Comparison of ENCODE assay signal across 8 cellular contexts in the genomic region with DNA sequence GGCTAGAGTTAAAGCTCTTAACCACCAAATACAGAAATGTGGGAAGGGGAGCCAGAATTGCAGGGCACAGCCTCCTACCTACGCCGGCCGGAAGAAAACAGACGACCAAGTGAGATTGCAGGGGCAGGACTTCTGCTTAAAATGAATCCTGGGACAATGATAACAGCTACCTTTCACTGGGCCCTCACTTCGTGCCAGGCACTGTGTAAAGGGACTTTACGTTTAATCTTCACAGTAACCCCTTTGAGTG. TPM values are rescaled to one million over a fixed set of nuclear protein-coding genes. Genes with fewer than 3 reads are reported as not detected.
DNase-seq lines count a peak whose midpoint lies in the region; ATAC-seq and TF ChIP-seq lines count a peak whose summit lies in the region.

GNAT2 (minus strand) TSS at position 212 of the 250 bp plus-strand sequence. CDS start 6,746 bp downstream, outside the sequence.

- peak within 1 kb of the TSS; percentile 92 to 99 (median 96) for H3K4me3 Mint-ChIP-seq in CD4-positive, alpha-beta memory T cell
- peak within 1 kb of the TSS; percentile 91 for H3K4me3 Mint-ChIP-seq in endodermal cell

- H3K27me3 Mint-ChIP-seq in CD4-positive, alpha-beta memory T cell: no peaks in the 10 kb centered on the region
- no peaks in the 10 kb centered on the region for H3K27me3 Mint-ChIP-seq in endodermal cell (ENCODE audit: insufficient read depth)

- no peaks in the 10 kb centered on the region for H3K36me3 ChIP-seq in CD4-positive, alpha-beta memory T cell (ENCODE audit: insufficient read depth, low read length)
- H3K36me3 ChIP-seq in NT2/D1 (ENCODE audit: insufficient read depth, insufficient read length, low read length): peaks cover 17% of the 10 kb centered on the region
- no peaks in the 10 kb centered on the region for H3K36me3 ChIP-seq in endodermal cell (ENCODE audit: control insufficient read depth, insufficient read depth, low read length)
- no peaks in the 10 kb centered on the region for H3K36me3 ChIP-seq in neutrophil

- CTCF ChIA-PET in CD4-positive, alpha-beta memory T cell (lab: Charles Lee; ENCODE audit: partially characterized antibody): interaction anchor here (1.0 to 3.1 kb wide), 7 partner anchors 19 to 365 kb away, joined by 3 to 26 read pairs (median 4); partner anchors contain the start of genes AHCYL1 and GNAI3

- H3K4me1 Mint-ChIP-seq in CD4-positive, alpha-beta memory T cell: peaks cover 48 to 84% (median 58%) of the 10 kb centered on the region in 4 donors
- H3K4me1 Mint-ChIP-seq in endodermal cell: peaks cover 23% of the 10 kb centered on the region

- peaks cover 0 to 15% of the 10 kb centered on the region in 2 donors for H3K36me3 Mint-ChIP-seq in CD4-positive, alpha-beta memory T cell
- no peaks in the 10 kb centered on the region for H3K36me3 Mint-ChIP-seq in endodermal cell (ENCODE audit: low read depth)

- peak within 1 kb of the TSS; percentile 76 to 93 for H3K4me3 ChIP-seq in CD4-positive, alpha-beta memory T cell (ENCODE audit: low read length in 2 of 2)
- H3K4me3 ChIP-seq in NT2/D1 (ENCODE audit: insufficient read length, low read depth) (peak within 1 kb of the TSS; percentile 83), endodermal cell (ENCODE audit: low read length) (peak within 1 kb of the TSS; percentile 95), neutrophil (ENCODE audit: low read depth in 1 of 2, low read length in 1 of 2) (peak within 1 kb of the TSS; percentile 92 to 98)

- H3K27ac Mint-ChIP-seq in CD4-positive, alpha-beta memory T cell: peak within 1 kb of the TSS; percentile 91 to 99 (median 99)
- H3K27ac Mint-ChIP-seq in endodermal cell: peak within 1 kb of the TSS; percentile 93

- ATAC-seq in GM18867 (IDR thresholded peaks at IDR 0.05; ENCODE audit: unreplicated experiment): no peak
- no peak for ATAC-seq in HG03378 (IDR thresholded peaks at IDR 0.05; ENCODE audit: unreplicated experiment)

- TF ChIP-seq CTCF in endodermal cell (conservative IDR thresholded peaks at IDR 0.05): no peak
- TF ChIP-seq CTCF in neutrophil (IDR thresholded peaks at IDR 0.05): peak; percentile 35

- WGBS in endodermal cell (ENCODE audit: insufficient coverage in 1 of 2, insufficient read length in 1 of 2), 2 experiments: 22 to 35% methylated on average over 4 to 6 of the region's 6 CpGs

- POLR2A ChIA-PET in CD4-positive, alpha-beta memory T cell (lab: Charles Lee; ENCODE audit: partially characterized antibody): interaction anchor here (1.1 to 8.3 kb wide), 7 partner anchors 16 to 365 kb away, joined by 3 to 114 read pairs (median 8); partner anchors contain the start of genes AHCYL1, ATXN7L2, GNAI3 and GSTM4

- peaks cover 68% of the 10 kb centered on the region for H3K4me1 ChIP-seq in CD4-positive, alpha-beta memory T cell (ENCODE audit: insufficient read depth, low read length)
- H3K4me1 ChIP-seq in NT2/D1 (ENCODE audit: insufficient read depth, insufficient read length) (peaks cover 25% of the 10 kb centered on the region), endodermal cell (ENCODE audit: control insufficient read depth, insufficient read depth, low read length) (peaks cover 7% of the 10 kb centered on the region), neutrophil (ENCODE audit: control insufficient read depth in 1 of 2, insufficient read depth in 1 of 2, low read depth in 1 of 2, low read length in 1 of 2) (peaks cover 82 to 88% of the 10 kb centered on the region in 2 experiments)

- intact Hi-C loops in CD4-positive, alpha-beta memory T cell (cut with micrococcal nuclease): no loop called here

- peaks cover 0 to 2% (median 0%) of the 10 kb centered on the region in 8 donors for H3K9me3 Mint-ChIP-seq in CD4-positive, alpha-beta memory T cell
- H3K9me3 Mint-ChIP-seq in endodermal cell: no peaks in the 10 kb centered on the region

- no peaks in the 10 kb centered on the region for H3K9me3 ChIP-seq in CD4-positive, alpha-beta memory T cell (ENCODE audit: control insufficient read depth in 1 of 2, low read length in 2 of 2)
- H3K9me3 ChIP-seq in NT2/D1 (ENCODE audit: insufficient read depth, low read length): no peaks in the 10 kb centered on the region
- no peaks in the 10 kb centered on the region for H3K9me3 ChIP-seq in endodermal cell (ENCODE audit: control insufficient read depth, low read length)
- no peaks in the 10 kb centered on the region for H3K9me3 ChIP-seq in neutrophil

- DNase-seq in CD4-positive, alpha-beta memory T cell: no peak
- DNase-seq in NT2/D1 (ENCODE audit: low read depth, low spot score) (no peak), endodermal cell (no peak), iPS-NIHi7 (ENCODE audit: extremely low spot score) (no peak)
- no peak for DNase-seq in activated CD4-positive, alpha-beta T cell treated with anti-CD3 and anti-CD28 coated beads, Interleukin-2, amount 50 U/mL, for 1 hour

- H3K27me3 ChIP-seq in CD4-positive, alpha-beta memory T cell (ENCODE audit: insufficient read depth, low read length): no peaks in the 10 kb centered on the region
- H3K27me3 ChIP-seq in NT2/D1 (ENCODE audit: insufficient read depth, insufficient read length): no peaks in the 10 kb centered on the region
- H3K27me3 ChIP-seq in endodermal cell (ENCODE audit: control insufficient read depth, insufficient read depth, low read length, poor library complexity, severe bottlenecking): no peaks in the 10 kb centered on the region
- H3K27me3 ChIP-seq in neutrophil: no peaks in the 10 kb centered on the region

- peak within 1 kb of the TSS; percentile 87 for H3K9ac ChIP-seq in NT2/D1 (ENCODE audit: insufficient read length, low read depth)
- peak within 1 kb of the TSS; percentile 78 for H3K9ac ChIP-seq in endodermal cell (ENCODE audit: extremely low read depth, low read length, poor library complexity, severe bottlenecking)

- peak within 1 kb of the TSS; percentile 96 for H3K27ac ChIP-seq in CD4-positive, alpha-beta memory T cell (ENCODE audit: low read depth, low read length)
- peak within 1 kb of the TSS; percentile 73 for H3K27ac ChIP-seq in endodermal cell (ENCODE audit: low read depth, low read length)
- peak within 1 kb of the TSS; percentile 97 for H3K27ac ChIP-seq in neutrophil

RNA-seq across cellular contexts. Expression of gene GNAT2, which starts in this region (rescaled TPM):
- not detected for total RNA-seq in CD4-positive, alpha-beta memory T cell
- polyA plus RNA-seq in CD4-positive, alpha-beta memory T cell: not detected
- total RNA-seq in endodermal cell: not detected
- polyA plus RNA-seq in endodermal cell (2013, experiment 1 of 2): not detected
- polyA plus RNA-seq in endodermal cell (2013, experiment 2 of 2): not detected
